Comparison of ENCODE assay signal across 22 cellular contexts in the genomic region with DNA sequence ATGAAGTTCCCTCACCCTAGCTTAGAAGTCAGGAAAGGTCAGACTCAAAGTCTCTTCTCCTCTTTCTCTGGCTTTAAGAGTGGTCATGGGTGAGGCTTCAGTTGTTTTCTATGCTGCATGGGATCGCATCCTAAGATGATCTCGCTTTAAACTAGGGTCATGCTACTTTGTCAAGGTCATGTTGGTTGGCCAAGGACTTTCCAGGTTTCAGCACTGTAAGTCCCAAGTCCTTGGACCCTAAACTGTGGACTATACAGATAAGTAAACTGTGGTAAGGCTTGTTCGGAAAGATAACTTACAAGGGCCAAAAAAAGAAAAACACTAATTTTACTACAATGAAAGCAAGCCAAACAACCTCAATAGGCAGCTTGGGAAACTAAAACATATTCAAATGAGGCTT. TPM values are rescaled to one million over a fixed set of nuclear protein-coding genes. Genes with fewer than 3 reads are reported as not detected.
DNase-seq lines count a peak whose midpoint lies in the region; ATAC-seq, FAIRE-seq and TF ChIP-seq lines count a peak whose summit lies in the region.
"Had no signal": no experiment of that assay in that cellular context is flagged by ENCODE, and none has a peak within 500 bp of the region (broad histone marks: within the 10 kb centered on the region; RNA-seq: fewer than 3 reads in every experiment).

No MANE protein-coding gene starts in this region.

- TF ChIP-seq CTCF in bronchial epithelial cell (IDR thresholded peaks at IDR 0.05; ENCODE audit: insufficient read depth, low read length, severe bottlenecking): no peak

- H3K9me3 Mint-ChIP-seq in activated CD8-positive, alpha-beta memory T cell treated with anti-CD3 and anti-CD28 coated beads, Interleukin-2, amount 10 ng/mL, durations not matched to agents 7 days and 5 days (ENCODE audit: low read depth): no peaks in the 10 kb centered on the region
- H3K9me3 Mint-ChIP-seq: CD4-positive, alpha-beta T cell; CD8-positive, alpha-beta T cell had no signal

- no peaks in the 10 kb centered on the region for H3K4me1 Mint-ChIP-seq in activated CD8-positive, alpha-beta memory T cell treated with anti-CD3 and anti-CD28 coated beads, Interleukin-2, amount 10 ng/mL, durations not matched to agents 7 days and 5 days
- H3K4me1 Mint-ChIP-seq: B cell had no signal

- H3K27ac Mint-ChIP-seq in activated CD8-positive, alpha-beta memory T cell treated with anti-CD3 and anti-CD28 coated beads, Interleukin-2, amount 10 ng/mL, durations not matched to agents 7 days and 5 days: no peak overlapping the region
- H3K27ac Mint-ChIP-seq: B cell; CD4-positive, alpha-beta T cell; CD8-positive, alpha-beta T cell had no signal

- DNase-seq in activated CD8-positive, alpha-beta memory T cell treated with anti-CD3 and anti-CD28 coated beads, Interleukin-2, amount 10 ng/mL, durations not matched to agents 7 days and 5 days: peak; percentile 7
- no peak for DNase-seq in activated CD8-positive, alpha-beta memory T cell treated with anti-CD3 and anti-CD28 coated beads for 24 hours
- DNase-seq in OCI-M1 (lab: John Stamatoyannopoulos, UW): peak; percentile 30
- DNase-seq in bronchial epithelial cell (ENCODE audit: low read depth): no peak
- DNase-seq in left lobe of liver (ENCODE audit: low spot score): peak; percentile 37
- DNase-seq: AML-193; Caco-2; Calu3; CD4-positive, alpha-beta T cell; CD8-positive, alpha-beta T cell; GF-D8 had no signal

- CTCF ChIA-PET in activated CD8-positive, alpha-beta memory T cell treated with anti-CD3 and anti-CD28 coated beads, Interleukin-2, amount 10 ng/mL, durations not matched to agents 7 days and 5 days (lab: Charles Lee): interaction anchor here (1.3 to 2.1 kb wide), 2 partner anchors 14 to 20 kb away, joined by 3 to 7 read pairs; no protein-coding TSS in a partner anchor

- no peak overlapping the region for H3K4me3 ChIP-seq in bronchial epithelial cell (ENCODE audit: low read depth, low read length)
- H3K4me3 ChIP-seq: A549; BLaER1 treated with 17β-estradiol and CSF1 and Interleukin-3, amounts not matched to agents 10 nM and 100 nM had no signal

- FAIRE-seq in bronchial epithelial cell (lab: Jason Lieb, UNC): peak; percentile 18
- FAIRE-seq: A549, D721Med, G401.6, GM12891, GM19239 had no signal

- no peak overlapping the region for H3K4me3 Mint-ChIP-seq in activated CD8-positive, alpha-beta memory T cell treated with anti-CD3 and anti-CD28 coated beads, Interleukin-2, amount 10 ng/mL, durations not matched to agents 7 days and 5 days
- H3K4me3 Mint-ChIP-seq: B cell; CD4-positive, alpha-beta T cell; CD8-positive, alpha-beta T cell had no signal

- no peaks in the 10 kb centered on the region for H3K27me3 Mint-ChIP-seq in activated CD8-positive, alpha-beta memory T cell treated with anti-CD3 and anti-CD28 coated beads, Interleukin-2, amount 10 ng/mL, durations not matched to agents 7 days and 5 days
- H3K27me3 Mint-ChIP-seq: B cell; CD4-positive, alpha-beta T cell had no signal

- no peak for ATAC-seq in activated CD8-positive, alpha-beta memory T cell treated with anti-CD3 and anti-CD28 coated beads, Interleukin-2, amount 10 ng/mL, durations not matched to agents 7 days and 5 days
- ATAC-seq in left lobe of liver (no peak), GM19035 (IDR thresholded peaks at IDR 0.05; ENCODE audit: unreplicated experiment) (no peak), GM21529 (IDR thresholded peaks at IDR 0.05; ENCODE audit: unreplicated experiment) (no peak), GM21737 (IDR thresholded peaks at IDR 0.05; ENCODE audit: unreplicated experiment) (no peak)
- ATAC-seq: A549; CD8-positive, alpha-beta T cell had no signal

- H3K36me3 Mint-ChIP-seq in activated CD8-positive, alpha-beta memory T cell treated with anti-CD3 and anti-CD28 coated beads, Interleukin-2, amount 10 ng/mL, durations not matched to agents 7 days and 5 days: no peaks in the 10 kb centered on the region
- H3K36me3 Mint-ChIP-seq: CD8-positive, alpha-beta T cell had no signal

- no peaks in the 10 kb centered on the region for H3K27me3 ChIP-seq in bronchial epithelial cell (ENCODE audit: control insufficient read depth, insufficient read depth, low read length)
- H3K27me3 ChIP-seq: BLaER1 treated with 17β-estradiol and CSF1 and Interleukin-3, amounts not matched to agents 10 nM and 100 nM had no signal

- no peaks in the 10 kb centered on the region for H3K36me3 ChIP-seq in bronchial epithelial cell (ENCODE audit: control insufficient read depth, insufficient read depth, low read length)

RNA-seq across cellular contexts. Expression of gene HAL, which starts 17.4 kb away (rescaled TPM):
- under 1 TPM; 0.16 to 0.38 TPM for total RNA-seq in activated CD8-positive, alpha-beta memory T cell treated with anti-CD3 and anti-CD28 coated beads, Interleukin-2, amount 10 ng/mL, durations not matched to agents 7 days and 5 days
- total RNA-seq in bronchial epithelial cell (0.26 and 0.79 TPM in 2 replicates), left lobe of liver (210 TPM)
- total RNA-seq: A172 had no signal

RNA-seq across cellular contexts. Expression of gene AMDHD1, which starts 35.6 kb away (rescaled TPM):
- total RNA-seq in activated CD8-positive, alpha-beta memory T cell treated with anti-CD3 and anti-CD28 coated beads, Interleukin-2, amount 10 ng/mL, durations not matched to agents 7 days and 5 days: 1 to 10 TPM; 1.3 to 1.4 TPM
- total RNA-seq in bronchial epithelial cell (not detected in 2 replicates), left lobe of liver (81.5 TPM)

RNA-seq across cellular contexts. Expression of gene CCDC38, which starts 36.4 kb away (rescaled TPM):
- under 1 TPM; 0.12 to 0.50 TPM for total RNA-seq in activated CD8-positive, alpha-beta memory T cell treated with anti-CD3 and anti-CD28 coated beads, Interleukin-2, amount 10 ng/mL, durations not matched to agents 7 days and 5 days
- total RNA-seq in bronchial epithelial cell: 0.13 TPM in 1 of 2 replicates, not detected in the other
- 0.93 TPM for total RNA-seq in left lobe of liver
- total RNA-seq: A172; Caco-2; Calu3; CD8-positive, alpha-beta T cell had no signal

RNA-seq across cellular contexts. Expression of gene LTA4H, which starts 56.6 kb away (rescaled TPM):
- total RNA-seq in activated CD8-positive, alpha-beta memory T cell treated with anti-CD3 and anti-CD28 coated beads, Interleukin-2, amount 10 ng/mL, durations not matched to agents 7 days and 5 days: 10 to 100 TPM; 42.4 to 52.9 TPM
- 66.2 and 83.5 TPM in 2 replicates for total RNA-seq in bronchial epithelial cell
- 17.7 TPM for total RNA-seq in left lobe of liver

Comparison
In these comparisons a context has a peak if more than half of its experiments do, and no peak if none do; other contexts are left out.
1. DNase-seq: peak in activated CD8-positive, alpha-beta memory T cell treated with anti-CD3 and anti-CD28 coated beads, Interleukin-2, amount 10 ng/mL, durations not matched to agents 7 days and 5 days (single experiment), OCI-M1 (single experiment) and left lobe of liver (single experiment); none in activated CD8-positive, alpha-beta memory T cell treated with anti-CD3 and anti-CD28 coated beads for 24 hours (single experiment) and bronchial epithelial cell (single experiment).
2. RNA of gene HAL, which starts 17.4 kb away (total RNA-seq): 210 TPM in left lobe of liver (single experiment); 0.26 to 0.79 TPM in bronchial epithelial cell and 0.16 to 0.38 TPM in activated CD8-positive, alpha-beta memory T cell treated with anti-CD3 and anti-CD28 coated beads, Interleukin-2, amount 10 ng/mL, durations not matched to agents 7 days and 5 days; every median in the first group is over 100 times any median in the second.
3. RNA of gene AMDHD1, which starts 35.6 kb away (total RNA-seq): 81.5 TPM in left lobe of liver (single experiment); 1.3 to 1.4 TPM in activated CD8-positive, alpha-beta memory T cell treated with anti-CD3 and anti-CD28 coated beads, Interleukin-2, amount 10 ng/mL, durations not matched to agents 7 days and 5 days and not detected in bronchial epithelial cell; every median in the first group is over 10 times any median in the second.